Comparison of ENCODE assay signal across 30 cellular contexts in the genomic region with DNA sequence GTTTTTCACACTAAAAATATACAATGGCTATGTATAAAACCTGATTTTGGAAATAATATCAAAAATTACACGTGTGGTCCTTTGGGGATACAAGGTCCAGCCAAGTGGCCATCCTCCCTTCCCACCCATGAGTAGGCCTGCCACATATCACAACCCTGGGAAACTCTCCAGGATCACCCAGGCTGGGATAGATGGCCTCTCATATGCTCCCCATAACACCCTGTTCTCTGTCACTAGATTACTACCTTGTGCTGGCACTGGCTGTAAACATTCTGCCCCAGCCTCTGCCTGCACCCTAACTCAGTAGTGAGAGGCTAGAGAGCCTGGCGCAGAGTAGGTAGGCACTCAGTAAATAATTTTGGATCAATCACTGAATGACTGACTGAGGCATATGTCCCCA. TPM values are rescaled to one million over a fixed set of nuclear protein-coding genes. Genes with fewer than 3 reads are reported as not detected.
"Had no signal": no experiment of that assay in that cellular context is flagged by ENCODE, and none has a peak within 500 bp of the region (broad histone marks: within the 10 kb centered on the region; RNA-seq: fewer than 3 reads in every experiment).

No MANE protein-coding gene starts in this region.

- DNase-seq: activated CD4-positive, alpha-beta memory T cell treated with anti-CD3 and anti-CD28 coated beads for 36 hours; activated CD4-positive, alpha-beta T cell treated with anti-CD3 and anti-CD28 coated beads for 36 hours; activated CD4-positive, CD25-positive, alpha-beta regulatory T cell; activated CD4-positive, CD25-positive, alpha-beta regulatory T cell treated with anti-CD3 and anti-CD28 coated beads, Interleukin-2, amount 50 U/mL, for 72 hours; activated CD8-positive, alpha-beta memory T cell treated with anti-CD3 and anti-CD28 coated beads for 24 hours; activated effector memory CD4-positive, alpha-beta T cell treated with Interleukin-2 at 50 U/mL for 16 hours; activated gamma-delta T cell treated with Interleukin-2 at 50 U/mL for 16 hours; activated naive CD4-positive, alpha-beta T cell treated with Interleukin-2 at 50 U/mL for 16 hours; activated naive CD8-positive, alpha-beta T cell treated with anti-CD3 and anti-CD28 coated beads, Interleukin-2, amount 10 ng/mL, durations not matched to agents 7 days and 5 days; activated T-cell treated with anti-CD3 and anti-CD28 coated beads, Interleukin-2, amount 50 U/mL, for 4 hours; central memory CD4-positive, alpha-beta T cell; cerebellar nuclear complex; colonic mucosa; effector CD8-positive, alpha-beta T cell; esophagus squamous epithelium; glutamatergic neuron; heart right ventricle; T-helper 2 cell had no signal

- H3K9me3 ChIP-seq: ascending aorta, breast epithelium, colonic mucosa, esophagus squamous epithelium, heart right ventricle had no signal

- H3K4me3 ChIP-seq: ascending aorta, breast epithelium, cardiac muscle cell, colonic mucosa, esophagus squamous epithelium, heart right ventricle had no signal

- H3K4me1 ChIP-seq: ascending aorta, breast epithelium, colonic mucosa, esophagus squamous epithelium had no signal

- H3K27me3 ChIP-seq: ascending aorta, breast epithelium, cardiac muscle cell, colonic mucosa, esophagus squamous epithelium, heart right ventricle had no signal

- H3K27ac ChIP-seq: ascending aorta, breast epithelium, cardiac muscle cell, colonic mucosa, epithelial cell of prostate, esophagus squamous epithelium, heart right ventricle had no signal

- ATAC-seq: activated CD4-positive, alpha-beta T cell treated with anti-CD3 and anti-CD28 coated beads for 36 hours; activated T-cell treated with anti-CD3 and anti-CD28 coated beads, Interleukin-2, amount 50 U/mL, for 4 hours; activated T-helper 17 cell treated with anti-CD3 and anti-CD28 coated beads, Interleukin-2, amount 50 U/mL, for 72 hours had no signal

- H3K36me3 ChIP-seq: breast epithelium, colonic mucosa had no signal

RNA-seq across cellular contexts. Expression of a gene that starts 52.1 kb away (rescaled TPM):
- total RNA-seq: activated CD4-positive, alpha-beta memory T cell treated with anti-CD3 and anti-CD28 coated beads for 36 hours; activated CD4-positive, alpha-beta T cell treated with anti-CD3 and anti-CD28 coated beads for 36 hours; activated CD4-positive, alpha-beta T cell treated with anti-CD3 and anti-CD28 coated beads, Interleukin-2, amount 10 ng/mL, durations not matched to agents 24 days and 14 days; activated naive CD8-positive, alpha-beta T cell treated with anti-CD3 and anti-CD28 coated beads, Interleukin-2, amount 10 ng/mL, durations not matched to agents 7 days and 5 days; activated T-helper 17 cell treated with anti-CD3 and anti-CD28 coated beads, Interleukin-2, amount 50 U/mL, for 72 hours; breast epithelium; cardiac muscle cell; dermis microvascular lymphatic vessel endothelial cell; endothelial cell of umbilical vein; fibroblast of lung; fibroblast of villous mesenchyme; frontal cortex; heart right ventricle; T-helper 1 cell treated with Interleukin-12 subunit alpha and Interleukin-12 subunit beta and Interleukin-4 antibody, amounts not matched to agents 30 ng/mL and 1 ng/mL, for 36 hours had no signal
- polyA plus RNA-seq: endothelial cell of umbilical vein, fibroblast of lung had no signal

RNA-seq across cellular contexts. Expression of a gene that starts 53.4 kb away (rescaled TPM):
- total RNA-seq: activated CD4-positive, alpha-beta memory T cell treated with anti-CD3 and anti-CD28 coated beads for 36 hours; activated CD4-positive, alpha-beta T cell treated with anti-CD3 and anti-CD28 coated beads for 36 hours; activated CD4-positive, alpha-beta T cell treated with anti-CD3 and anti-CD28 coated beads, Interleukin-2, amount 10 ng/mL, durations not matched to agents 24 days and 14 days; activated T-cell treated with anti-CD3 and anti-CD28 coated beads, Interleukin-2, amount 50 U/mL, for 4 hours; activated T-helper 17 cell treated with anti-CD3 and anti-CD28 coated beads, Interleukin-2, amount 50 U/mL, for 72 hours had no signal
